ENCODE assay signal across 11 cellular contexts in genomic region chr6:148869589-148869988, GRCh38.
DNase-seq lines count a peak whose midpoint lies in the region; ATAC-seq and TF ChIP-seq lines count a peak whose summit lies in the region.
"Had no signal": no experiment of that assay in that cellular context is flagged by ENCODE, and none has a peak within 500 bp of the region (broad histone marks: within the 10 kb centered on the region; RNA-seq: fewer than 3 reads in every experiment).

No MANE protein-coding gene starts in this region.

- H3K79me2 ChIP-seq in PC-3 (ENCODE audit: low read length) = peaks cover 4% of the 10 kb centered on the region; the same call in 1 of the 2 replicates

- H3K27me3 ChIP-seq in PC-3 (ENCODE audit: low read length) = no peaks in the 10 kb centered on the region

- no peaks in the 10 kb centered on the region for H3K9me2 ChIP-seq in PC-3 (replicated peaks; ENCODE audit: low read length)

- POLR2A ChIA-PET in PC-3 (lab: Charles Lee; ENCODE audit: unreplicated experiment) = interaction anchor here (0.6 kb wide), 1 partner anchor 38 kb away, joined by 4 read pairs; no protein-coding TSS in a partner anchor

- H3K9ac ChIP-seq in PC-3 (ENCODE audit: low read length) = peak overlapping the region; percentile 38; the same call in 1 of the 2 replicates

- no peaks in the 10 kb centered on the region for H3K9me3 ChIP-seq in PC-3 (ENCODE audit: low read length)

- H3F3A ChIP-seq in PC-3 (ENCODE audit: low read length, unreplicated experiment) = peaks cover 7% of the 10 kb centered on the region

- H2AFZ ChIP-seq in PC-3 (ENCODE audit: low read length) = no peak overlapping the region; the same call in 1 of the 2 replicates

- peaks cover 33% of the 10 kb centered on the region for H3K4me1 ChIP-seq in PC-3 (ENCODE audit: insufficient read depth, low read length)

- peak; percentile 90 for ATAC-seq in PC-3

- intact Hi-C loops in PC-3 (cut with micrococcal nuclease) = loop anchor here (2.0 kb wide), 3 partner anchors 123 to 291 kb away; partner anchors contain the start of gene UST

- H3K4me3 ChIP-seq in PC-3 (ENCODE audit: low read length) = no peak overlapping the region
- H3K4me3 ChIP-seq: coronary artery had no signal

- DNase-seq in GM03348 (ENCODE audit: low spot score) = peak; percentile 79
- DNase-seq in PC-3 = peak; percentile 96
- peak; percentile 71 for DNase-seq in epidermal melanocyte (ENCODE audit: insufficient read length, low spot score)
- peak; percentile 44 for DNase-seq in renal cortical epithelial cell (ENCODE audit: low read depth)
- no peak for DNase-seq in NCI-H1417 (lab: John Stamatoyannopoulos, UW)
- no peak for DNase-seq in cerebellar cortex (ENCODE audit: low spot score)
- no peak for DNase-seq in Ammon's horn (ENCODE audit: low spot score)
- DNase-seq in HuH-7.5 (ENCODE audit: low spot score) = no peak
- DNase-seq: activated T-cell treated with anti-CD3 and anti-CD28 coated beads, Interleukin-2, amount 50 U/mL, for 24 hours; NCI-H69 had no signal

- no peak for TF ChIP-seq CTCF in PC-3 (conservative IDR thresholded peaks at IDR 0.05; ENCODE audit: low read depth, low read length)

- no peaks in the 10 kb centered on the region for H3K36me3 ChIP-seq in PC-3 (ENCODE audit: low read depth, low read length)

- no TSS peak for BruUV-seq in PC-3 (replicated peaks; lab: Mats Ljungman, UMichigan)

- H3K27ac ChIP-seq in PC-3 (ENCODE audit: low read length) = peak overlapping the region; percentile 88
- H3K27ac ChIP-seq: coronary artery had no signal

- CTCF ChIA-PET in PC-3 (lab: Charles Lee) = no interaction called here

- H3K4me2 ChIP-seq in PC-3 (ENCODE audit: low read length) = peak overlapping the region; percentile 76

- H4K20me1 ChIP-seq in PC-3 (ENCODE audit: low read length) = no peaks in the 10 kb centered on the region

Comparison
In these comparisons a context has a peak if more than half of its experiments do, and no peak if none do; other contexts are left out.
1. DNase-seq: peak in GM03348 (single experiment), PC-3 (single experiment), epidermal melanocyte (single experiment) and renal cortical epithelial cell (single experiment); none in NCI-H1417 (0 of 3), cerebellar cortex (single experiment), Ammon's horn (single experiment) and HuH-7.5 (single experiment).